ENCODE assay signal across 8 cellular contexts in the genomic region with DNA sequence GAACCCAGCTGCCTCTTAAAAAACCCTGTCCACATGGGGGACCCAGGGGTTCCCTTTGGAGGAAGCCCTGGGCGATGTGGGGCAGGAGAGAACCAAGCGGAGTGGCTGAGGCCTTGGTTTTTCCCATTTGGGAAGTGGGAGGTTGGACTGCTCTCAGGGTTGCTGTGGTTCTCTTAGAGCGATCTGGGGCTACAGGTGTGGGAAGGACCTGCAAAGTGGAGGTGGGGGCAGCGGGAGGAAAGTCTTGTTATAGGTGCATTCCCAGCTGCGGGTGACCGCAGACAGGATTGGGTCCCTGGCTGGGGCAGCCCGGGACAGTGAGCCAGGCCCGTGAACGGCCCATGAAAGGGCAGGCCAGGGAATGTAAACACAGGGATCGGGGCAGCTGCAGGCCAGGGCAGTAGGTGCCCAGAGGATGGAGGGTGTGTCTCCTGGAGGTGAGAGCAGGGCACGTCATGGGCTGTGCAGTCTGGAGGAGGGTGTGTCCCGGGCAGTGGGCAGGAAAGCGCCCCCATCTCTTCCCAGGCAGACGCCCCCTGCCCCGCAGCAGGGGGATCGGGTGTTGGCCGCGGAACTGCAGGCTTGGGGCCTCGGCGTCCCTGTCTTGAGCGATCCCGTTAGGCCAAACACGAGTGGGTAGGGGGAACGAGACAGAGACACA. TPM values are rescaled to one million over a fixed set of nuclear protein-coding genes. Genes with fewer than 3 reads are reported as not detected.
DNase-seq lines count a peak whose midpoint lies in the region; ATAC-seq and TF ChIP-seq lines count a peak whose summit lies in the region.

No MANE protein-coding gene starts in this region.

- no peaks in the 10 kb centered on the region for H3K9me3 ChIP-seq in ectodermal cell (ENCODE audit: control insufficient read depth, low read length)
- H3K9me3 ChIP-seq in naive thymus-derived CD4-positive, alpha-beta T cell (ENCODE audit: control insufficient read depth in 2 of 3, low read length in 3 of 3): peaks cover 0 to 17% (median 0%) of the 10 kb centered on the region in 3 experiments

- H3K4me1 ChIP-seq in ectodermal cell (ENCODE audit: control insufficient read depth, insufficient read depth, low read length): peaks cover 6% of the 10 kb centered on the region
- peaks cover 0 to 2% of the 10 kb centered on the region in 2 donors for H3K4me1 ChIP-seq in naive thymus-derived CD4-positive, alpha-beta T cell (ENCODE audit: control insufficient read depth in 2 of 2, insufficient read depth in 2 of 2, low read length in 2 of 2)

- TF ChIP-seq CTCF in C4-2B (conservative IDR thresholded peaks at IDR 0.05) (no peak), LNCaP clone FGC (IDR thresholded peaks at IDR 0.05; ENCODE audit: control insufficient read depth, extremely low read depth, insufficient read depth) (no peak)

- no peak for ATAC-seq in naive thymus-derived CD4-positive, alpha-beta T cell
- no peak for ATAC-seq in GM18502 (IDR thresholded peaks at IDR 0.05; ENCODE audit: poor library complexity, unreplicated experiment)

- H3K27ac ChIP-seq in C4-2B (peak overlapping the region; percentile 73), ectodermal cell (ENCODE audit: insufficient read depth, low read depth, low read length, poor library complexity, severe bottlenecking) (no peak overlapping the region)
- peak overlapping the region; percentile 83 for H3K27ac ChIP-seq in naive thymus-derived CD4-positive, alpha-beta T cell (ENCODE audit: low read depth, low read length)

- peak overlapping the region; percentile 52 to 93 (median 83) for H3K27ac Mint-ChIP-seq in naive thymus-derived CD4-positive, alpha-beta T cell

- 29 to 31% methylated on average over 24 of the region's 24 CpGs for WGBS in ectodermal cell, 2 experiments

- DNase-seq in LNCaP clone FGC (ENCODE audit: low read depth) (no peak), mesenteric fat pad (ENCODE audit: low spot score) (no peak), GM19238 (ENCODE audit: insufficient read length, low spot score) (no peak)
- DNase-seq in naive thymus-derived CD4-positive, alpha-beta T cell: no peak
- DNase-seq in activated effector memory CD4-positive, alpha-beta T cell treated with Interleukin-2 at 50 U/mL for 16 hours: no peak

- CTCF ChIA-PET in naive thymus-derived CD4-positive, alpha-beta T cell (lab: Charles Lee): no interaction called here

- POLR2A ChIA-PET in naive thymus-derived CD4-positive, alpha-beta T cell (lab: Charles Lee): interaction anchor here (0.5 to 2.3 kb wide), 3 partner anchors 22 to 84 kb away, joined by 3 to 13 read pairs (median 3); partner anchors contain the start of gene DENND1C

- peaks cover 8 to 30% (median 25%) of the 10 kb centered on the region in 7 donors for H3K4me1 Mint-ChIP-seq in naive thymus-derived CD4-positive, alpha-beta T cell

- intact Hi-C loops in naive thymus-derived CD4-positive, alpha-beta T cell (cut with micrococcal nuclease): no loop called here

- H3K36me3 Mint-ChIP-seq in naive thymus-derived CD4-positive, alpha-beta T cell: peaks cover 15 to 33% (median 26%) of the 10 kb centered on the region in 5 donors

- H3K4me3 Mint-ChIP-seq in naive thymus-derived CD4-positive, alpha-beta T cell: peak overlapping the region; percentile 64 to 98 (median 89)

- H3K9me3 Mint-ChIP-seq in naive thymus-derived CD4-positive, alpha-beta T cell: peaks cover 0 to 22% (median 8%) of the 10 kb centered on the region in 11 donors

- peaks cover 24% of the 10 kb centered on the region for H3K36me3 ChIP-seq in ectodermal cell (ENCODE audit: control insufficient read depth, insufficient read depth, low read length)
- peaks cover 0 to 29% (median 14%) of the 10 kb centered on the region in 3 experiments for H3K36me3 ChIP-seq in naive thymus-derived CD4-positive, alpha-beta T cell (ENCODE audit: control insufficient read depth in 2 of 3, insufficient read depth in 3 of 3, low read length in 3 of 3)

- H3K27me3 Mint-ChIP-seq in naive thymus-derived CD4-positive, alpha-beta T cell: peaks cover 0 to 2% (median 0%) of the 10 kb centered on the region in 5 donors

- H3K4me3 ChIP-seq in LNCaP clone FGC (ENCODE audit: low read depth, low read length): peak overlapping the region; percentile 79
- peak overlapping the region; percentile 55 for H3K4me3 ChIP-seq in ectodermal cell (ENCODE audit: insufficient read depth, low read depth, low read length)
- peak overlapping the region; percentile 72 for H3K4me3 ChIP-seq in naive thymus-derived CD4-positive, alpha-beta T cell (ENCODE audit: low read length)

- peaks cover 28% of the 10 kb centered on the region for H3K27me3 ChIP-seq in ectodermal cell (ENCODE audit: control insufficient read depth, insufficient read depth, low read length, poor library complexity, severe bottlenecking)
- H3K27me3 ChIP-seq in naive thymus-derived CD4-positive, alpha-beta T cell (ENCODE audit: control insufficient read depth in 2 of 2, insufficient read depth in 2 of 2, low read length in 2 of 2): no peaks in the 10 kb centered on the region

RNA-seq across cellular contexts. Expression of gene SLC25A23, which starts 0.8 kb away (rescaled TPM):
- polyA plus RNA-seq in ectodermal cell (2013, experiment 1 of 4): 56.6 TPM
- polyA plus RNA-seq in ectodermal cell (2013, experiment 2 of 4): 52.7 TPM
- polyA plus RNA-seq in ectodermal cell (2013, experiment 3 of 4): 40.9 TPM
- polyA plus RNA-seq in ectodermal cell (2013, experiment 4 of 4): 44.1 TPM
- total RNA-seq in naive thymus-derived CD4-positive, alpha-beta T cell: 10 to 100 TPM in 4 of 5 experiments, 1 to 10 TPM in 1; 9.0 to 31.3 (median 22.0) TPM
- 10 to 100 TPM; 18.8 to 35.0 TPM for polyA plus RNA-seq in naive thymus-derived CD4-positive, alpha-beta T cell
- total RNA-seq in mesenteric fat pad: 21.5 TPM

RNA-seq across cellular contexts. Expression of gene CRB3, which starts 5.2 kb away (rescaled TPM):
- not detected for polyA plus RNA-seq in ectodermal cell (2013, experiment 1 of 4)
- polyA plus RNA-seq in ectodermal cell (2013, experiment 2 of 4): 0.36 TPM
- polyA plus RNA-seq in ectodermal cell (2013, experiment 3 of 4): 0.43 TPM
- 0.28 TPM for polyA plus RNA-seq in ectodermal cell (2013, experiment 4 of 4)
- total RNA-seq in naive thymus-derived CD4-positive, alpha-beta T cell: 1 to 10 TPM in 4 of 5 experiments, under 1 TPM in 1; 0.44 to 8.6 (median 5.7) TPM
- polyA plus RNA-seq in naive thymus-derived CD4-positive, alpha-beta T cell: 10 to 100 TPM in 1 of 2 donors, 1 to 10 TPM in 1; 6.5 to 10.1 TPM
- total RNA-seq in mesenteric fat pad: not detected

RNA-seq across cellular contexts. Expression of gene DENND1C, which starts 22.8 kb away (rescaled TPM):
- polyA plus RNA-seq in ectodermal cell (2013, experiment 1 of 4): not detected
- 0.20 TPM for polyA plus RNA-seq in ectodermal cell (2013, experiment 2 of 4)
- polyA plus RNA-seq in ectodermal cell (2013, experiment 3 of 4): not detected
- 0.24 TPM for polyA plus RNA-seq in ectodermal cell (2013, experiment 4 of 4)
- 100 to 1,000 TPM; 106 to 142 (median 118) TPM for total RNA-seq in naive thymus-derived CD4-positive, alpha-beta T cell
- 100 to 1,000 TPM in 1 of 2 donors, 10 to 100 TPM in 1; 57.3 to 142 TPM for polyA plus RNA-seq in naive thymus-derived CD4-positive, alpha-beta T cell
- 4.5 TPM for total RNA-seq in mesenteric fat pad

RNA-seq across cellular contexts. Expression of gene SLC25A41, which starts 25.3 kb away (rescaled TPM):
- 1.7 TPM for polyA plus RNA-seq in ectodermal cell (2013, experiment 1 of 4)
- 0.85 TPM for polyA plus RNA-seq in ectodermal cell (2013, experiment 2 of 4)
- polyA plus RNA-seq in ectodermal cell (2013, experiment 3 of 4): 0.80 TPM
- 0.28 TPM for polyA plus RNA-seq in ectodermal cell (2013, experiment 4 of 4)
- total RNA-seq in naive thymus-derived CD4-positive, alpha-beta T cell: under 1 TPM in 1 of 5 experiments, not detected in 4; 0.32 TPM
- not detected for polyA plus RNA-seq in naive thymus-derived CD4-positive, alpha-beta T cell
- not detected for total RNA-seq in mesenteric fat pad

RNA-seq across cellular contexts. Expression of gene KHSRP, which starts 34.2 kb away (rescaled TPM):
- polyA plus RNA-seq in ectodermal cell (2013, experiment 1 of 4): 627 TPM
- 626 TPM for polyA plus RNA-seq in ectodermal cell (2013, experiment 2 of 4)
- 441 TPM for polyA plus RNA-seq in ectodermal cell (2013, experiment 3 of 4)
- polyA plus RNA-seq in ectodermal cell (2013, experiment 4 of 4): 477 TPM
- total RNA-seq in naive thymus-derived CD4-positive, alpha-beta T cell: 100 to 1,000 TPM; 142 to 276 (median 152) TPM
- 10 to 100 TPM; 12.5 to 20.9 TPM for polyA plus RNA-seq in naive thymus-derived CD4-positive, alpha-beta T cell
- 168 TPM for total RNA-seq in mesenteric fat pad

Comparison
In these comparisons a context has a peak if more than half of its experiments do, and no peak if none do; other contexts are left out.
1. RNA of gene DENND1C, which starts 22.8 kb away (total RNA-seq): 106 to 142 TPM in naive thymus-derived CD4-positive, alpha-beta T cell; 4.5 TPM in mesenteric fat pad (single experiment); every median in the first group is over 10 times any median in the second.
2. Peak in every context shown above with its lines, with median percentiles within 50 percentile points of each other: H3K4me3 ChIP-seq.